Comparison of ENCODE assay signal across 24 cellular contexts in the genomic region with DNA sequence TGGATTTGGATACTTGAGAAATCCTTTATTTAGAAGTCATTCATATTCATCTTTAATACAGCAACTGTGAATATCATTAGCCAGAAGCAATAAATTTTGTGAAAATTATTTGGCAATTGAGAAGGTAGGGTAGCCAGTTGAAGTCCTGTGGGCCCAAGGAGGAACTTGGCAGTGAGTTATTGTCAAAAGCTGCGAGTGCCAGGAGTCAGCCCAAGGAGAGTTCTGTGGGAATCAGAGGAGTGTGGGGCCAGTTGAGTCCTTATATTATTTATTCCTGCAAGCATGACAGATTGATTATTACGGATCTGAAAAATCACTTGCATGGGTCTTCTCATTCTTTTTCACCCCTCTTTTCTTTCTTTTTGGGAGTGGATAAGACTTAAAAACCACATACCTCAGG.
"Had no signal": no experiment of that assay in that cellular context is flagged by ENCODE, and none has a peak within 500 bp of the region (broad histone marks: within the 10 kb centered on the region; RNA-seq: fewer than 3 reads in every experiment).

No MANE protein-coding gene starts in this region.

- H3K9me3 ChIP-seq: gastrocnemius medialis, transverse colon had no signal

- ATAC-seq: gastrocnemius medialis; left cardiac atrium; left ventricle myocardium superior; natural killer cell treated with Interleukin-12 subunit alpha and Interleukin-12 subunit beta and Interleukin-15 and Interleukin-18, amount 100 ng/mL, for 72 hours; sciatic nerve had no signal

- H3K4me3 Mint-ChIP-seq: activated CD4-positive, alpha-beta memory T cell treated with anti-CD3 and anti-CD28 coated beads for 36 hours; activated naive CD4-positive, alpha-beta T cell treated with anti-CD3 and anti-CD28 coated beads for 36 hours; activated T-helper 1 cell treated with anti-CD3 and anti-CD28 coated beads, Interleukin-12 subunit alpha, Interleukin-12 subunit beta, Interleukin-2, Interleukin-4 antibody, amounts not matched to agents 30 ng/mL and 10 ng/mL and 1 ng/mL, durations not matched to agents 14 hours and 24 hours and 36 hours; central memory CD8-positive, alpha-beta T cell; natural killer cell treated with Interleukin-12 subunit alpha and Interleukin-12 subunit beta and Interleukin-15 and Interleukin-18, amount 100 ng/mL, for 72 hours had no signal

- H3K9me3 Mint-ChIP-seq: activated CD4-positive, alpha-beta memory T cell treated with anti-CD3 and anti-CD28 coated beads for 36 hours; activated naive CD4-positive, alpha-beta T cell treated with anti-CD3 and anti-CD28 coated beads for 36 hours; activated naive CD8-positive, alpha-beta T cell treated with anti-CD3 and anti-CD28 coated beads, Interleukin-2, amount 10 ng/mL, durations not matched to agents 7 days and 5 days; activated T-helper 1 cell treated with anti-CD3 and anti-CD28 coated beads, Interleukin-12 subunit alpha, Interleukin-12 subunit beta, Interleukin-2, Interleukin-4 antibody, amounts not matched to agents 30 ng/mL and 10 ng/mL and 1 ng/mL, durations not matched to agents 14 hours and 24 hours and 36 hours; central memory CD8-positive, alpha-beta T cell; natural killer cell treated with Interleukin-12 subunit alpha and Interleukin-12 subunit beta and Interleukin-15 and Interleukin-18, amount 100 ng/mL, for 72 hours had no signal

- H3K4me3 ChIP-seq: gastrocnemius medialis, skin epidermis, transverse colon had no signal

- H3K27ac Mint-ChIP-seq: activated CD4-positive, alpha-beta memory T cell treated with anti-CD3 and anti-CD28 coated beads for 36 hours; activated CD4-positive, alpha-beta T cell treated with anti-CD3 and anti-CD28 coated beads, Interleukin-2, amount 10 ng/mL, durations not matched to agents 24 days and 14 days; activated naive CD8-positive, alpha-beta T cell treated with anti-CD3 and anti-CD28 coated beads, Interleukin-2, amount 10 ng/mL, durations not matched to agents 7 days and 5 days; progenitor cell of endocrine pancreas had no signal

- H3K36me3 Mint-ChIP-seq: natural killer cell treated with Interleukin-12 subunit alpha and Interleukin-12 subunit beta and Interleukin-15 and Interleukin-18, amount 100 ng/mL, for 72 hours had no signal

- H3K27me3 ChIP-seq: gastrocnemius medialis, transverse colon had no signal

- H3K27ac ChIP-seq: gastrocnemius medialis, skin epidermis, transverse colon had no signal

- H3K36me3 ChIP-seq: gastrocnemius medialis, transverse colon had no signal

- DNase-seq: activated CD4-positive, alpha-beta memory T cell treated with anti-CD3 and anti-CD28 coated beads for 36 hours; activated CD4-positive, alpha-beta T cell treated with anti-CD3 and anti-CD28 coated beads, Interleukin-2, amount 10 ng/mL, durations not matched to agents 24 days and 14 days; activated CD8-positive, alpha-beta memory T cell treated with anti-CD3 and anti-CD28 coated beads, Interleukin-2, amount 50 U/mL, for 4 hours; activated effector memory CD4-positive, alpha-beta T cell treated with anti-CD3 and anti-CD28 coated beads, Interleukin-2, amount 50 U/mL, for 16 hours; activated naive CD4-positive, alpha-beta T cell treated with anti-CD3 and anti-CD28 coated beads for 36 hours; activated naive CD8-positive, alpha-beta T cell treated with anti-CD3 and anti-CD28 coated beads, Interleukin-2, amount 10 ng/mL, durations not matched to agents 7 days and 5 days; activated T-cell treated with anti-CD3 and anti-CD28 coated beads, Interleukin-2, amount 50 U/mL, for 1 hour; amniotic stem cell; dermis blood vessel endothelial cell; effector CD8-positive, alpha-beta T cell; gastrocnemius medialis; glutamatergic neuron; left cardiac atrium; left ventricle myocardium superior; midbrain; stimulated activated CD4-positive, alpha-beta T cell treated with anti-CD3 and anti-CD28 coated beads, Interleukin-1b, Interleukin-23, amount 100 ng/mL, for 48 hours; stimulated activated naive CD4-positive, alpha-beta T cell; transverse colon had no signal

- H3K27me3 Mint-ChIP-seq: activated CD4-positive, alpha-beta memory T cell treated with anti-CD3 and anti-CD28 coated beads for 36 hours; activated CD4-positive, alpha-beta T cell treated with anti-CD3 and anti-CD28 coated beads, Interleukin-2, amount 10 ng/mL, durations not matched to agents 24 days and 14 days; activated naive CD8-positive, alpha-beta T cell treated with anti-CD3 and anti-CD28 coated beads, Interleukin-2, amount 10 ng/mL, durations not matched to agents 7 days and 5 days; central memory CD8-positive, alpha-beta T cell; progenitor cell of endocrine pancreas had no signal
